Comparison of ENCODE assay signal across 9 cellular contexts in genomic region chr16:67934306-67935095, GRCh38. TPM values are rescaled to one million over a fixed set of nuclear protein-coding genes. Genes with fewer than 3 reads are reported as not detected.
DNase-seq lines count a peak whose midpoint lies in the region; ATAC-seq lines count a peak whose summit lies in the region.
"Had no signal": no experiment of that assay in that cellular context is flagged by ENCODE, and none has a peak within 500 bp of the region (broad histone marks: within the 10 kb centered on the region; RNA-seq: fewer than 3 reads in every experiment).

No MANE protein-coding gene starts in this region.

- H3K4me1 ChIP-seq in iPS-20b (ENCODE audit: insufficient read depth, low read length): 0 out of 2 replicates have a peak, but pooled peaks cover 6% of the 10 kb centered on the region

- peak overlapping the region; percentile 98 for H3K27ac Mint-ChIP-seq in activated CD8-positive, alpha-beta memory T cell treated with anti-CD3 and anti-CD28 coated beads, Interleukin-2, amount 10 ng/mL, durations not matched to agents 7 days and 5 days
- peak overlapping the region; percentile 99 for H3K27ac Mint-ChIP-seq in activated T-helper 17 cell treated with anti-CD3 and anti-CD28 coated beads, Interleukin-2, amount 50 U/mL, for 72 hours

- H3K9ac ChIP-seq in iPS-20b (ENCODE audit: low read depth, low read length): peak overlapping the region; percentile 81

- peak overlapping the region; percentile 89 for H3K4me3 ChIP-seq in iPS-20b (ENCODE audit: low read length)

- DNase-seq in activated CD8-positive, alpha-beta memory T cell treated with anti-CD3 and anti-CD28 coated beads, Interleukin-2, amount 10 ng/mL, durations not matched to agents 7 days and 5 days: peak; percentile 40
- no peak for DNase-seq in activated CD8-positive, alpha-beta memory T cell treated with anti-CD3 and anti-CD28 coated beads, Interleukin-2, amount 50 U/mL, for 4 hours
- DNase-seq in substantia nigra (lab: John Stamatoyannopoulos, UW) (peak in 2 of 49 donors; percentile 29 to 53), NCI-H2227 treated with DMSO at 0.1 percent for 48 hours (lab: John Stamatoyannopoulos, UW) (no peak), GOT3 (lab: John Stamatoyannopoulos, UW) (no peak), cerebellar cortex (ENCODE audit: low spot score) (no peak)
- DNase-seq: DMS79 treated with DMSO at 0.1 percent for 48 hours had no signal

- ATAC-seq in activated CD8-positive, alpha-beta memory T cell treated with anti-CD3 and anti-CD28 coated beads, Interleukin-2, amount 10 ng/mL, durations not matched to agents 7 days and 5 days: no peak
- ATAC-seq in activated T-helper 17 cell treated with anti-CD3 and anti-CD28 coated beads, Interleukin-2, amount 50 U/mL, for 72 hours (replicated peaks): no peak

- peak overlapping the region; percentile 99 for H3K4me3 Mint-ChIP-seq in activated CD8-positive, alpha-beta memory T cell treated with anti-CD3 and anti-CD28 coated beads, Interleukin-2, amount 10 ng/mL, durations not matched to agents 7 days and 5 days
- H3K4me3 Mint-ChIP-seq in activated T-helper 17 cell treated with anti-CD3 and anti-CD28 coated beads, Interleukin-2, amount 50 U/mL, for 72 hours: peak overlapping the region; percentile 81

- H3K27ac ChIP-seq in iPS-20b (ENCODE audit: low read length): no peak overlapping the region
- peak overlapping the region; percentile 87 for H3K27ac ChIP-seq in substantia nigra (ENCODE audit: low read depth, low read length, poor library complexity, severe bottlenecking)

- H3K36me3 Mint-ChIP-seq in activated CD8-positive, alpha-beta memory T cell treated with anti-CD3 and anti-CD28 coated beads, Interleukin-2, amount 10 ng/mL, durations not matched to agents 7 days and 5 days: peaks cover 25% of the 10 kb centered on the region
- peaks cover 78% of the 10 kb centered on the region for H3K36me3 Mint-ChIP-seq in activated T-helper 17 cell treated with anti-CD3 and anti-CD28 coated beads, Interleukin-2, amount 50 U/mL, for 72 hours (ENCODE audit: low read depth)

- peaks cover 26% of the 10 kb centered on the region for H3K4me1 Mint-ChIP-seq in activated CD8-positive, alpha-beta memory T cell treated with anti-CD3 and anti-CD28 coated beads, Interleukin-2, amount 10 ng/mL, durations not matched to agents 7 days and 5 days
- peaks cover 11% of the 10 kb centered on the region for H3K4me1 Mint-ChIP-seq in activated T-helper 17 cell treated with anti-CD3 and anti-CD28 coated beads, Interleukin-2, amount 50 U/mL, for 72 hours

- CTCF ChIA-PET in activated CD8-positive, alpha-beta memory T cell treated with anti-CD3 and anti-CD28 coated beads, Interleukin-2, amount 10 ng/mL, durations not matched to agents 7 days and 5 days (lab: Charles Lee): interaction anchor here (0.5 to 4.5 kb wide), 6 partner anchors 10 to 413 kb away, joined by 3 to 35 read pairs (median 8); partner anchors contain the start of gene NRN1L

- no peaks in the 10 kb centered on the region for H3K9me3 ChIP-seq in iPS-20b (ENCODE audit: insufficient read depth, low read depth, low read length)

- no peaks in the 10 kb centered on the region for H3K9me3 Mint-ChIP-seq in activated CD8-positive, alpha-beta memory T cell treated with anti-CD3 and anti-CD28 coated beads, Interleukin-2, amount 10 ng/mL, durations not matched to agents 7 days and 5 days (ENCODE audit: low read depth)
- H3K9me3 Mint-ChIP-seq in activated T-helper 17 cell treated with anti-CD3 and anti-CD28 coated beads, Interleukin-2, amount 50 U/mL, for 72 hours: no peaks in the 10 kb centered on the region

- no peaks in the 10 kb centered on the region for H3K27me3 Mint-ChIP-seq in activated CD8-positive, alpha-beta memory T cell treated with anti-CD3 and anti-CD28 coated beads, Interleukin-2, amount 10 ng/mL, durations not matched to agents 7 days and 5 days
- no peaks in the 10 kb centered on the region for H3K27me3 Mint-ChIP-seq in activated T-helper 17 cell treated with anti-CD3 and anti-CD28 coated beads, Interleukin-2, amount 50 U/mL, for 72 hours

- H3K27me3 ChIP-seq in iPS-20b (ENCODE audit: insufficient read depth, low read length): no peaks in the 10 kb centered on the region

- H3K36me3 ChIP-seq in iPS-20b (ENCODE audit: insufficient read depth, low read depth, low read length): peaks cover 10% of the 10 kb centered on the region; the same call in 1 of the 2 replicates

RNA-seq across cellular contexts. Expression of gene PSMB10, which starts 2.1 kb away (rescaled TPM):
- 100 to 1,000 TPM; 250 to 296 TPM for total RNA-seq in activated CD8-positive, alpha-beta memory T cell treated with anti-CD3 and anti-CD28 coated beads, Interleukin-2, amount 10 ng/mL, durations not matched to agents 7 days and 5 days
- total RNA-seq in activated T-helper 17 cell treated with anti-CD3 and anti-CD28 coated beads, Interleukin-2, amount 50 U/mL, for 72 hours: 100 to 1,000 TPM; 201 to 217 TPM

RNA-seq across cellular contexts. Expression of gene CTRL, which starts 2.8 kb away (rescaled TPM):
- total RNA-seq in activated CD8-positive, alpha-beta memory T cell treated with anti-CD3 and anti-CD28 coated beads, Interleukin-2, amount 10 ng/mL, durations not matched to agents 7 days and 5 days: 1 to 10 TPM; 5.0 to 6.7 TPM
- 1 to 10 TPM; 4.0 to 6.1 TPM for total RNA-seq in activated T-helper 17 cell treated with anti-CD3 and anti-CD28 coated beads, Interleukin-2, amount 50 U/mL, for 72 hours

RNA-seq across cellular contexts. Expression of gene LCAT, which starts 9.4 kb away (rescaled TPM):
- 10 to 100 TPM; 15.6 to 22.7 TPM for total RNA-seq in activated CD8-positive, alpha-beta memory T cell treated with anti-CD3 and anti-CD28 coated beads, Interleukin-2, amount 10 ng/mL, durations not matched to agents 7 days and 5 days
- total RNA-seq in activated T-helper 17 cell treated with anti-CD3 and anti-CD28 coated beads, Interleukin-2, amount 50 U/mL, for 72 hours: 10 to 100 TPM; 15.0 to 19.1 TPM

RNA-seq across cellular contexts. Expression of gene SLC12A4, which starts 33.9 kb away (rescaled TPM):
- total RNA-seq in activated CD8-positive, alpha-beta memory T cell treated with anti-CD3 and anti-CD28 coated beads, Interleukin-2, amount 10 ng/mL, durations not matched to agents 7 days and 5 days: 10 to 100 TPM; 47.7 to 51.2 TPM
- 10 to 100 TPM; 34.6 to 47.0 TPM for total RNA-seq in activated T-helper 17 cell treated with anti-CD3 and anti-CD28 coated beads, Interleukin-2, amount 50 U/mL, for 72 hours

RNA-seq across cellular contexts. Expression of gene PSKH1, which starts 41.4 kb away (rescaled TPM):
- 10 to 100 TPM; 21.0 to 21.6 TPM for total RNA-seq in activated CD8-positive, alpha-beta memory T cell treated with anti-CD3 and anti-CD28 coated beads, Interleukin-2, amount 10 ng/mL, durations not matched to agents 7 days and 5 days
- 10 to 100 TPM in 1 of 2 donors, 1 to 10 TPM in 1; 7.5 to 11.8 TPM for total RNA-seq in activated T-helper 17 cell treated with anti-CD3 and anti-CD28 coated beads, Interleukin-2, amount 50 U/mL, for 72 hours
